In the genomic region with DNA sequence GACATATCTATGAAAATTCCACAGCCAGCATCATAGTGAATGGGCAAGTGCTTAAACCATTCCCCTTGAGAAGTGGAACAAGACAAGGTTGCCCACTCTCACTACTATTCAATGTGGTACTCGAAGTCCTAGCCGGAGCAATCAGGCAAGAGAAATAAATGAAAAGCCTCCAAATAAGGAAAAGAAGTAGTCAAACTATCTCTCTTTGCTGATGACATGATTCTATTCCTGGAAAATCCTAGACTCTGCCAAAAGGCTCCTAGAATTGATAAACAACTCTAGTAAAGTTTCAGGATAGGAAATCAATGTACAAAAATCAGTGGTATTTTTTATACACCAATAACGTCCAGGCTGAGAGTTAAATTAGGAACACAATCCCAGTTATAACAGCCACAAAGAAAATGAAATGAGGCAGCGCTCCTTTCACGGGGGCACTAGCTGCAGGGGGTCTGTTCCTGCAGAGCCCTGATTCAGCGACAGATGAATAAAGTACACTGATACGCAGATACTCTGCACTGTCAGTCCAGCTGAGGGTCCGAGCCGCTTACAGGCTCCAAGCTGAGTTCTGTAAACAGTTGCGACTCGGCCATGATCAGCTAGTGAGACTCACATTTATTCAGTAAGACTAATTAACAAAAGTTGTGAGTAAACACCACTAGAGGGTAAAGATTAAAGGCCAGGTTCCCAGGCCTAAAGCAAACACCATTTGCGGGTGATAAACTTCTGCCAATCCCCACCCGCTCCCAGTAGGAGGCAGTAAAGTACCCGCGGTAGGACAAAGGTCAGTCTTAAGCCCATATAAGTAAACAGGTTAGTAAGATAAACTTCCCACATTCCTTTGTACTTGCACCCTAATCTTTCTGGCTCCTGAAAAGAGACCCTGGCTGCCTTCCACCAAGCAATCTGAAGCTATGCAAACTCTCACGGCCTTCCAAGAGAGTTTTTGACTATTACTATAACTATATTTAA, we compare ENCODE assay signal across 16 cellular contexts.
DNase-seq lines count a peak whose midpoint lies in the region; ATAC-seq and TF ChIP-seq lines count a peak whose summit lies in the region.
"Had no signal": no experiment of that assay in that cellular context is flagged by ENCODE, and none has a peak within 500 bp of the region (broad histone marks: within the 10 kb centered on the region; RNA-seq: fewer than 3 reads in every experiment).

No MANE protein-coding gene starts in this region.

- H3K9me3 Mint-ChIP-seq in activated CD4-positive, alpha-beta T cell treated with anti-CD3 and anti-CD28 coated beads, Interleukin-2, amount 10 ng/mL, durations not matched to agents 7 days and 5 days, result peaks cover 3% of the 10 kb centered on the region

- no peaks in the 10 kb centered on the region for H3K27me3 Mint-ChIP-seq in activated CD4-positive, alpha-beta T cell treated with anti-CD3 and anti-CD28 coated beads, Interleukin-2, amount 10 ng/mL, durations not matched to agents 7 days and 5 days
- H3K27me3 Mint-ChIP-seq: CD4-positive, CD25-positive, alpha-beta regulatory T cell; stimulated activated naive CD8-positive, alpha-beta T cell treated with anti-CD3 and anti-CD28 coated beads, Interleukin-15, Interleukin-2, amounts not matched to agents 100 ng/mL and 50 ng/mL, for 24 hours had no signal

- CTCF ChIA-PET in activated CD4-positive, alpha-beta T cell treated with anti-CD3 and anti-CD28 coated beads, Interleukin-2, amount 10 ng/mL, durations not matched to agents 7 days and 5 days (lab: Charles Lee), result no interaction called here
- CTCF ChIA-PET in RWPE1 (lab: Yijun Ruan, JAX), result no interaction called here

- ATAC-seq in body of pancreas, result peak; percentile 93
- ATAC-seq in left lobe of liver, result peak; percentile 84
- ATAC-seq in HG02870 (IDR thresholded peaks at IDR 0.05; ENCODE audit: unreplicated experiment), result no peak

- H3K36me3 ChIP-seq in body of pancreas (replicated peaks in 1 of 2; ENCODE audit: insufficient read depth in 1 of 2, low read depth in 2 of 2), result no peaks in the 10 kb centered on the region
- no peaks in the 10 kb centered on the region for H3K36me3 ChIP-seq in stomach
- H3K36me3 ChIP-seq: uterus had no signal

- H3K27ac ChIP-seq in body of pancreas, result peak overlapping the region in 2 of 4 donors; percentile 11
- H3K27ac ChIP-seq in stomach, result no peak overlapping the region
- no peak overlapping the region for H3K27ac ChIP-seq in RWPE1
- H3K27ac ChIP-seq: uterus had no signal

- H3K9me3 ChIP-seq in body of pancreas, result no peaks in the 10 kb centered on the region
- H3K9me3 ChIP-seq in stomach, result no peaks in the 10 kb centered on the region
- H3K9me3 ChIP-seq: uterus had no signal

- no peaks in the 10 kb centered on the region for H3K4me1 Mint-ChIP-seq in activated CD4-positive, alpha-beta T cell treated with anti-CD3 and anti-CD28 coated beads, Interleukin-2, amount 10 ng/mL, durations not matched to agents 7 days and 5 days
- H3K4me1 Mint-ChIP-seq: CD4-positive, CD25-positive, alpha-beta regulatory T cell had no signal

- whole genome bisulfite sequencing in body of pancreas, 2 donors, result 15 to 16% methylated on average over 16 of the region's 16 CpGs
- WGBS in stomach, 5 donors, result 15 to 27% (median 18%) methylated on average over 16 of the region's 16 CpGs

- TF ChIP-seq CTCF in LNCAP (IDR thresholded peaks at IDR 0.05), result peak; percentile 34; the same call in 1 of the 2 replicates
- peak; percentile 48 to 86 (median 78) for TF ChIP-seq CTCF in body of pancreas (IDR thresholded peaks at IDR 0.05)
- TF ChIP-seq CTCF in stomach (IDR thresholded peaks at IDR 0.05), result peak in 5 of 7 experiments; percentile 22 to 71 (median 40)
- TF ChIP-seq CTCF in RWPE1 (conservative IDR thresholded peaks at IDR 0.05; ENCODE audit: low read depth), result no peak

- H3K4me3 ChIP-seq in body of pancreas (no peak overlapping the region), stomach (no peak overlapping the region)
- H3K4me3 ChIP-seq: uterus had no signal

- TF ChIP-seq EP300 in stomach (IDR thresholded peaks at IDR 0.05), result no peak

- POLR2A ChIA-PET in activated CD4-positive, alpha-beta T cell treated with anti-CD3 and anti-CD28 coated beads, Interleukin-2, amount 10 ng/mL, durations not matched to agents 7 days and 5 days (lab: Charles Lee), result no interaction called here
- POLR2A ChIA-PET in RWPE1 (lab: Yijun Ruan, JAX; ENCODE audit: low non-redundant PET), result no interaction called here

- intact Hi-C loops in body of pancreas (cut with DNase I) (no loop called here), stomach (cut with DNase I; ENCODE audit: low total_unique reads) (no loop called here)

- peaks cover 13% of the 10 kb centered on the region for H3K4me1 ChIP-seq in body of pancreas
- H3K4me1 ChIP-seq in stomach, result peaks cover 0 to 16% (median 7%) of the 10 kb centered on the region in 4 donors
- H3K4me1 ChIP-seq: uterus had no signal

- peak; percentile 76 to 87 (median 84) for DNase-seq in body of pancreas
- peak; percentile 49 for DNase-seq in left lobe of liver (ENCODE audit: low spot score)
- peak; percentile 88 for DNase-seq in stomach
- DNase-seq in activated CD4-positive, alpha-beta T cell treated with anti-CD3 and anti-CD28 coated beads, Interleukin-2, amount 10 ng/mL, durations not matched to agents 7 days and 5 days, result no peak
- no peak for DNase-seq in RWPE1 (ENCODE audit: low spot score)
- DNase-seq: activated effector memory CD4-positive, alpha-beta T cell treated with Interleukin-2 at 50 U/mL for 16 hours; aorta; CD4-positive, CD25-positive, alpha-beta regulatory T cell; midbrain; NCI-H1930; NCI-H510A treated with DMSO at 0.1 percent for 48 hours; SW 1271; uterus had no signal

- H3K27me3 ChIP-seq in body of pancreas (no peaks in the 10 kb centered on the region), stomach (no peaks in the 10 kb centered on the region)
- H3K27me3 ChIP-seq: uterus had no signal

- TF ChIP-seq POLR2A in body of pancreas (IDR thresholded peaks at IDR 0.05), result no peak
- no peak for TF ChIP-seq POLR2A in stomach (IDR thresholded peaks at IDR 0.05)

- H3K27ac Mint-ChIP-seq in activated CD4-positive, alpha-beta T cell treated with anti-CD3 and anti-CD28 coated beads, Interleukin-2, amount 10 ng/mL, durations not matched to agents 7 days and 5 days, result no peak overlapping the region
- H3K27ac Mint-ChIP-seq: CD4-positive, CD25-positive, alpha-beta regulatory T cell; stimulated activated naive CD8-positive, alpha-beta T cell treated with anti-CD3 and anti-CD28 coated beads, Interleukin-15, Interleukin-2, amounts not matched to agents 100 ng/mL and 50 ng/mL, for 24 hours had no signal

- H3K4me3 Mint-ChIP-seq in activated CD4-positive, alpha-beta T cell treated with anti-CD3 and anti-CD28 coated beads, Interleukin-2, amount 10 ng/mL, durations not matched to agents 7 days and 5 days, result no peak overlapping the region
- H3K4me3 Mint-ChIP-seq: CD4-positive, CD25-positive, alpha-beta regulatory T cell; stimulated activated naive CD8-positive, alpha-beta T cell treated with anti-CD3 and anti-CD28 coated beads, Interleukin-15, Interleukin-2, amounts not matched to agents 100 ng/mL and 50 ng/mL, for 24 hours had no signal

- no peaks in the 10 kb centered on the region for H3K36me3 Mint-ChIP-seq in activated CD4-positive, alpha-beta T cell treated with anti-CD3 and anti-CD28 coated beads, Interleukin-2, amount 10 ng/mL, durations not matched to agents 7 days and 5 days (ENCODE audit: low read depth)
- H3K36me3 Mint-ChIP-seq: CD4-positive, CD25-positive, alpha-beta regulatory T cell had no signal

Comparison
In these comparisons a context has a peak if more than half of its experiments do, and no peak if none do; other contexts are left out.
1. DNase-seq: peak in body of pancreas (4 of 4), left lobe of liver (single experiment) and stomach (single experiment); none in activated CD4-positive, alpha-beta T cell treated with anti-CD3 and anti-CD28 coated beads, Interleukin-2, amount 10 ng/mL, durations not matched to agents 7 days and 5 days (single experiment) and RWPE1 (single experiment).